In genomic region chr1:245888809-245889208, GRCh38 we compare ENCODE assay signal across 10 cellular contexts.
DNase-seq lines count a peak whose midpoint lies in the region; ATAC-seq and TF ChIP-seq lines count a peak whose summit lies in the region.
"Had no signal": no experiment of that assay in that cellular context is flagged by ENCODE, and none has a peak within 500 bp of the region (broad histone marks: within the 10 kb centered on the region; RNA-seq: fewer than 3 reads in every experiment).

No MANE protein-coding gene starts in this region.

- H3K36me3 ChIP-seq in RWPE2 (ENCODE audit: low read depth) (no peaks in the 10 kb centered on the region), MG63 (no peaks in the 10 kb centered on the region)

- H3K4me3 ChIP-seq in AG09309 (ENCODE audit: control insufficient read depth, low read depth, low read length) (no peak overlapping the region), RWPE2 (ENCODE audit: severe bottlenecking) (no peak overlapping the region), MG63 (no peak overlapping the region)

- no peak overlapping the region for H3K27ac ChIP-seq in RWPE2 (ENCODE audit: poor library complexity, severe bottlenecking)

- H3K4me1 ChIP-seq in RWPE2 (ENCODE audit: insufficient read depth, poor library complexity, severe bottlenecking) = no peaks in the 10 kb centered on the region

- peak; percentile 46 for TF ChIP-seq CTCF in AG09309 (IDR thresholded peaks at IDR 0.05; ENCODE audit: control insufficient read depth, insufficient read depth, low read depth, low read length, missing control alignments)
- peak; percentile 26 for TF ChIP-seq CTCF in RWPE2 (IDR thresholded peaks at IDR 0.05; ENCODE audit: poor library complexity, severe bottlenecking)
- peak; percentile 31 for TF ChIP-seq CTCF in glutamatergic neuron (IDR thresholded peaks at IDR 0.05; ENCODE audit: partially characterized antibody, unreplicated experiment)

- H3K27me3 ChIP-seq in RWPE2 (ENCODE audit: insufficient read depth, poor library complexity, severe bottlenecking) (no peaks in the 10 kb centered on the region), MG63 (no peaks in the 10 kb centered on the region)

- peaks cover 1% of the 10 kb centered on the region for H3K9me3 Mint-ChIP-seq in glutamatergic neuron (ENCODE audit: unreplicated experiment)

- ATAC-seq in RWPE2 (ENCODE audit: low read depth) (no peak), HG03045 (IDR thresholded peaks at IDR 0.05; ENCODE audit: unreplicated experiment) (no peak)
- ATAC-seq: activated T-cell treated with anti-CD3 and anti-CD28 coated beads, Interleukin-2, amount 50 U/mL, for 72 hours had no signal

- no peak overlapping the region for H3K27ac Mint-ChIP-seq in glutamatergic neuron (ENCODE audit: unreplicated experiment)
- H3K27ac Mint-ChIP-seq: activated T-cell treated with anti-CD3 and anti-CD28 coated beads, Interleukin-2, amount 50 U/mL, for 72 hours had no signal

- no peaks in the 10 kb centered on the region for H3K4me1 Mint-ChIP-seq in glutamatergic neuron (ENCODE audit: low read depth, unreplicated experiment)

- H3K9me3 ChIP-seq in RWPE2 (ENCODE audit: severe bottlenecking) (no peaks in the 10 kb centered on the region), MG63 (peaks cover 6% of the 10 kb centered on the region)

- H3K36me3 Mint-ChIP-seq in glutamatergic neuron (ENCODE audit: unreplicated experiment) = peaks cover 16% of the 10 kb centered on the region

- no peak overlapping the region for H3K4me3 Mint-ChIP-seq in glutamatergic neuron (ENCODE audit: unreplicated experiment)
- H3K4me3 Mint-ChIP-seq: activated T-cell treated with anti-CD3 and anti-CD28 coated beads, Interleukin-2, amount 50 U/mL, for 72 hours had no signal

- DNase-seq in AG09309 (ENCODE audit: low read depth) = no peak
- DNase-seq in H4 (ENCODE audit: low spot score) = peak; percentile 47
- no peak for DNase-seq in RWPE2 (ENCODE audit: low spot score)
- DNase-seq in glutamatergic neuron = no peak
- DNase-seq in stimulated activated CD8-positive, alpha-beta memory T cell treated with anti-CD3 and anti-CD28 coated beads, Interleukin-4, amount 100 ng/mL, for 48 hours = no peak
- DNase-seq in MG63 = no peak
- no peak for DNase-seq in DMS153 treated with DMSO at 0.1 percent for 48 hours (lab: John Stamatoyannopoulos, UW; ENCODE audit: unreplicated experiment)
- DNase-seq: NCI-H1417 treated with DMSO at 0.1 percent for 48 hours had no signal

- peaks cover 3% of the 10 kb centered on the region for H3K27me3 Mint-ChIP-seq in glutamatergic neuron (ENCODE audit: unreplicated experiment)
